8 cellular contexts compared by ENCODE assay signal in the genomic region with DNA sequence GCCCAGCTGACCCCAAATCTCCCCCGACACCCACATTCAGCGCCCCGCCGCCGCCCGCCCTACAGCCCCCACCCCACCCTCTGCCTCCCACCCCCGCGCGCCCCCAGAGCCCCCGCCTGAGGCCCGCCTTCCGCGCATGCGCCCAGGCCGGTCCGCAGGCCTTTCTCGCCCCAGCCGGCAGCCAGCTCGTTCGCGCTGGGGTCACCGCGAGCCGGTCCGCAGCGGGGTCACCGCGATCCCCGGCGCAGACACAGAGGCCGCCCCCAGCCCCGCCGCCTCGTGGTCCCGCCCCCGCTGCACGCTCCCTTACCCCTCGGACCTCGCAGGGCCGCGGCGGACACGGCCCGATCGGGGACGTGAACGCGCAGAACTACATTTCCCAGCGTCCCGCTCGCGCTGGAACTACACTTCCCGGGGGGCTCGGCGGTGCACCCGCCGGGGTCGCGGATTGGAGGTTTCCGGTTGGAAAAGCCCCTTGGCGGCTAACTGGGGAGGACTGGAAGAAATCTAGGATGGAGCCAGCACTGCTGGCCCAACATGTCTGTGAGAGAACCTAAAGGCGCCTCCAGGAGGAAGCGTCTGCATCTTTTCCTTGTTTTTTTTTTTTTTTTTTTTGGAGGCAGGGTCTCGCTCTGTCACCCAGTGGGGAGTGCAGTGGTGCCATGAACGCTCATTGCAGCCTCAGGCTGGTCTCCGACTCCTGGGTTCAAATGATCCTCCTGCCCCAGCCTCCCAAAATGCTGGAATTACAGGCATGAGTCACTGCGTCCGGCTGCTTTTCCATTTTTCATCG. TPM values are rescaled to one million over a fixed set of nuclear protein-coding genes. Genes with fewer than 3 reads are reported as not detected.
DNase-seq lines count a peak whose midpoint lies in the region; ATAC-seq, FAIRE-seq and TF ChIP-seq lines count a peak whose summit lies in the region.

A gene (minus strand): TSS at position 374 of the 793 bp plus-strand sequence. CDS start 10,671 bp downstream, outside the sequence.

- no peaks in the 10 kb centered on the region for H3K36me3 ChIP-seq in kidney (ENCODE audit: control insufficient read depth in 1 of 2, insufficient read depth in 2 of 2, low read length in 2 of 2)

- peak; percentile 56 for DNase-seq in A172 (ENCODE audit: low spot score)
- DNase-seq in NCI-H2171 (lab: John Stamatoyannopoulos, UW), result peak; percentile 90
- DNase-seq in activated CD4-positive, CD25-positive, alpha-beta regulatory T cell treated with anti-CD3 and anti-CD28 coated beads, Interleukin-2, amount 50 U/mL, for 72 hours, result peak; percentile 82
- peak; percentile 89 for DNase-seq in cerebellar cortex (ENCODE audit: low spot score)
- peak; percentile 95 for DNase-seq in kidney
- DNase-seq in stimulated activated CD4-positive, alpha-beta T cell treated with anti-CD3 and anti-CD28 coated beads, Interleukin-12 subunit alpha, Interleukin-12 subunit beta, amount 100 ng/mL, for 48 hours (ENCODE audit: low read depth in 2 of 3, low spot score in 1 of 3), result peak; percentile 71 to 81 (median 78)

- TF ChIP-seq CTCF in kidney (IDR thresholded peaks at IDR 0.05; ENCODE audit: borderline replicate concordance, extremely low read depth, insufficient read depth), result no peak

- peak; percentile 85 for ATAC-seq in GM18517 (IDR thresholded peaks at IDR 0.05; ENCODE audit: unreplicated experiment)
- ATAC-seq in HG03045 (IDR thresholded peaks at IDR 0.05; ENCODE audit: unreplicated experiment), result peak; percentile 93

- peak within 1 kb of the TSS; percentile 83 to 93 for H3K9ac ChIP-seq in kidney (ENCODE audit: low read length in 2 of 2)

- peaks cover 5 to 8% of the 10 kb centered on the region in 2 donors for H3K9me3 ChIP-seq in kidney (ENCODE audit: control insufficient read depth in 1 of 2, low read length in 2 of 2)

- H3K27ac ChIP-seq in kidney (ENCODE audit: low read depth in 2 of 2, low read length in 2 of 2), result peak within 1 kb of the TSS; percentile 84 to 94

- H3K4me1 ChIP-seq in kidney (ENCODE audit: control insufficient read depth in 1 of 2, insufficient read depth in 1 of 2, low read depth in 1 of 2, low read length in 2 of 2), result peaks cover 0 to 10% of the 10 kb centered on the region in 2 donors

- intact Hi-C loops in kidney (cut with DNase I), result no loop called here

- no peak for FAIRE-seq in kidney (lab: Jason Lieb, UNC)

- peak within 1 kb of the TSS; percentile 97 to 99 for H3K4me3 ChIP-seq in kidney (ENCODE audit: low read length in 2 of 2)

RNA-seq across cellular contexts. Expression of the gene that starts here (rescaled TPM):
- 2.9 and 4.0 TPM in 2 replicates for total RNA-seq in A172 (2014; rRNA removed; shearing (Covaris generic))
- 15.2 TPM for total RNA-seq in kidney
- polyA plus RNA-seq in kidney (ENCODE audit: insufficient read depth, low read depth, low replicate concordance), result 5.0 TPM

Comparison
In these comparisons a context has a peak if more than half of its experiments do, and no peak if none do; other contexts are left out.
1. Peak in every context shown above with its lines: DNase-seq, ATAC-seq, H3K4me3 ChIP-seq and H3K27ac ChIP-seq.